Comparison of ENCODE assay signal across 11 cellular contexts in the genomic region with DNA sequence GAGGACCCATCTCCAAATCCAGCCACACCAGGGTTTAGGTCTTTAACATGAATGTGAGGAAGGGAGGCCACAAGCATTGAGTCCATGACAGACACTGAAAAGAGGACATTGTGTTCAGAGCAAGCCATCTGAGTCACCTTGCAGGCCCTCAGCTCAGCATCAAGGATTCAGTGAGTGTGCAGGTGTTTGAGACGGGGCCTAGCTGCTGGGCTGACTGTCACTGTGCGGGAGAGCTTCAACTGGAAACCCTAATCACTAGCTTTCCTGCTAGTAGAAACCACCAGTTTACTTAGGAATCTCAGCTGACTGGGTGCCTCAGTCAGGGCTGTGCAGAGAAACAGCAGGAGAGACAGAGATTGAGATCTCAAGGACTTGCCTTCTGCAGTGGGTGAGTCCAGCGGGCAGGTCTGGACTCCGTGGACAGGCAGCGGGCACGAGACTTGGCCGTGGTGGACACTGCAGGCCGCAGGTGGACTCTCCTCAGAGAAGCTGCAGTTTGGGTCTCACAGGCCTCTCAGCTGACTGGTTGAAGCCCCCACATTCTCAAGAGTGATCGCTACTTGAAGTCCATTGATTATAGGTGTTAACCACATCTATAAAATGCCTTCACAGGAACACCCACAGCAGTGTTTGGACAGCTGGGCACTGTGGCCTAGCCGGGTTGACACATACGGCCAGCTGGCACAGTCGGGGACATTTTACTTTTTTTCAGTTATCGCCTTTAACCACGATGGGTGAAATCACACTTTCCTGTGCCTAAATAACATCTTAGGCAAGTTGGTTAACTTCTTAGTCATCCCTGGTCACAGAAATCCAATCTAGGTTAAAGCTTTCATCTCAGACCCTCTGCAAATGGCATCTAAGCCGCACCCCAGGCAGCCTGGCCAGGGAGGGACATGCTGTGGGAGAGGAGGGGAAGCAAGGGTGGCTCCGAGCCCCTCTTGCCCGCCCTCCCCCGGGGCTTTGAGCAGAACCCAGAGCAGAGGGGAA.
DNase-seq lines count a peak whose midpoint lies in the region; ATAC-seq and TF ChIP-seq lines count a peak whose summit lies in the region.
"Had no signal": no experiment of that assay in that cellular context is flagged by ENCODE, and none has a peak within 500 bp of the region (broad histone marks: within the 10 kb centered on the region; RNA-seq: fewer than 3 reads in every experiment).

No MANE protein-coding gene starts in this region.

- H3K4me3 ChIP-seq in BLaER1 treated with 17β-estradiol and CSF1 and Interleukin-3, amounts not matched to agents 10 nM and 100 nM: peak overlapping the region in 8 of 10 experiments; percentile 30 to 70 (median 62); a peak in 16 of 20 replicates
- H3K4me3 ChIP-seq in lung (no peak overlapping the region), esophagus muscularis mucosa (no peak overlapping the region), coronary artery (no peak overlapping the region)
- H3K4me3 ChIP-seq: upper lobe of left lung had no signal

- TF ChIP-seq CTCF in lung (IDR thresholded peaks at IDR 0.05; ENCODE audit: control extremely low read depth, extremely low read depth): no peak
- TF ChIP-seq CTCF in esophagus muscularis mucosa (IDR thresholded peaks at IDR 0.05): no peak
- TF ChIP-seq CTCF in coronary artery (IDR thresholded peaks at IDR 0.05): no peak

- WGBS in lung, 2 donors: 63 to 83% methylated on average over 18 of the region's 18 CpGs
- 96% methylated on average over 9 of the region's 18 CpGs for WGBS in esophagus muscularis mucosa

- H3K9ac ChIP-seq in BLaER1 treated with 17β-estradiol and CSF1 and Interleukin-3, amounts not matched to agents 10 nM and 100 nM: peak overlapping the region; percentile 78 to 98 (median 95)

- no peak for TF ChIP-seq POLR2A in esophagus muscularis mucosa (IDR thresholded peaks at IDR 0.05; ENCODE audit: low read depth)

- H3K27me3 ChIP-seq in BLaER1 treated with 17β-estradiol and CSF1 and Interleukin-3, amounts not matched to agents 10 nM and 100 nM: no peaks in the 10 kb centered on the region; a peak in 1 of 22 replicates
- H3K27me3 ChIP-seq in lung (ENCODE audit: control insufficient read depth, insufficient read depth) (no peaks in the 10 kb centered on the region), esophagus muscularis mucosa (no peaks in the 10 kb centered on the region)
- H3K27me3 ChIP-seq: upper lobe of left lung had no signal

- H3K4me1 ChIP-seq in BLaER1 treated with 17β-estradiol and CSF1 and Interleukin-3, amounts not matched to agents 10 nM and 100 nM: peaks cover 67 to 90% (median 87%) of the 10 kb centered on the region in 10 experiments
- H3K4me1 ChIP-seq in lung (ENCODE audit: control insufficient read depth in 2 of 2, insufficient read depth in 2 of 2, low read length in 2 of 2): peaks cover 11% of the 10 kb centered on the region in 2 donors
- peaks cover 35 to 62% (median 49%) of the 10 kb centered on the region in 4 donors for H3K4me1 ChIP-seq in esophagus muscularis mucosa

- H3K4me2 ChIP-seq in BLaER1 treated with 17β-estradiol and CSF1 and Interleukin-3, amounts not matched to agents 10 nM and 100 nM: peak overlapping the region; percentile 87 to 98 (median 93)

- ATAC-seq in lung (ENCODE audit: insufficient read depth, low FRiP score): no peak

- TF ChIP-seq EP300 in esophagus muscularis mucosa (IDR thresholded peaks at IDR 0.05): no peak

- H3K9me3 ChIP-seq in BLaER1 treated with 17β-estradiol and CSF1 and Interleukin-3, amounts not matched to agents 10 nM and 100 nM (replicated peaks in 1 of 11): peaks cover 0 to 1% (median 0%) of the 10 kb centered on the region in 11 experiments; a peak in 2 of 22 replicates
- peaks cover 0 to 2% of the 10 kb centered on the region in 2 donors for H3K9me3 ChIP-seq in lung (ENCODE audit: control insufficient read depth in 2 of 2, insufficient read depth in 1 of 2, low read length in 1 of 2)
- no peaks in the 10 kb centered on the region for H3K9me3 ChIP-seq in esophagus muscularis mucosa
- H3K9me3 ChIP-seq: upper lobe of left lung had no signal

- H3K27ac ChIP-seq in BLaER1 treated with 17β-estradiol and CSF1 and Interleukin-3, amounts not matched to agents 10 nM and 100 nM: peak overlapping the region; percentile 89 to 100 (median 98)
- H3K27ac ChIP-seq in lung (ENCODE audit: low read depth in 1 of 2, low read length in 1 of 2) (peak overlapping the region; percentile 10 to 76), esophagus muscularis mucosa (replicated peaks in 1 of 4) (peak overlapping the region in 2 of 4 donors; percentile 70 to 78), coronary artery (no peak overlapping the region)

- DNase-seq in GM19238 (ENCODE audit: insufficient read length, low spot score) (peak; percentile 16), lung (ENCODE audit: low spot score) (no peak), D341Med (ENCODE audit: low spot score) (no peak), esophagus muscularis mucosa (ENCODE audit: extremely low spot score) (no peak), coronary artery (ENCODE audit: low spot score) (no peak), NCI-H510A (lab: John Stamatoyannopoulos, UW) (no peak)
- peak; percentile 32 for DNase-seq in activated CD8-positive, alpha-beta memory T cell treated with anti-CD3 and anti-CD28 coated beads, Interleukin-2, amount 50 U/mL, for 4 hours
- DNase-seq: islet precursor cell, KG1 had no signal

- H3K36me3 ChIP-seq in BLaER1 treated with 17β-estradiol and CSF1 and Interleukin-3, amounts not matched to agents 10 nM and 100 nM: peaks cover 24 to 55% (median 34%) of the 10 kb centered on the region in 11 experiments
- H3K36me3 ChIP-seq in lung (ENCODE audit: control insufficient read depth in 2 of 2, insufficient read depth in 2 of 2, low read length in 2 of 2): peaks cover 1 to 26% of the 10 kb centered on the region in 2 donors
- peaks cover 3 to 27% (median 10%) of the 10 kb centered on the region in 4 donors for H3K36me3 ChIP-seq in esophagus muscularis mucosa

- intact Hi-C loops in esophagus muscularis mucosa (cut with DNase I): no loop called here

- peaks cover 0 to 20% (median 0%) of the 10 kb centered on the region in 11 experiments; a peak in 3 of 22 replicates for H4K20me1 ChIP-seq in BLaER1 treated with 17β-estradiol and CSF1 and Interleukin-3, amounts not matched to agents 10 nM and 100 nM

Comparison
In these comparisons a context has a peak if more than half of its experiments do, and no peak if none do; other contexts are left out.
1. H3K27ac ChIP-seq: peak in BLaER1 treated with 17β-estradiol and CSF1 and Interleukin-3, amounts not matched to agents 10 nM and 100 nM (11 of 11) and lung (2 of 2); none in coronary artery (0 of 2).
2. H3K4me3 ChIP-seq: peak in BLaER1 treated with 17β-estradiol and CSF1 and Interleukin-3, amounts not matched to agents 10 nM and 100 nM (8 of 10); none in lung (single experiment), esophagus muscularis mucosa (0 of 4) and coronary artery (single experiment).
3. DNase-seq: peak in GM19238 (single experiment) and activated CD8-positive, alpha-beta memory T cell treated with anti-CD3 and anti-CD28 coated beads, Interleukin-2, amount 50 U/mL, for 4 hours (single experiment); none in lung (single experiment), D341Med (single experiment), esophagus muscularis mucosa (single experiment), coronary artery (single experiment) and NCI-H510A (single experiment).